8 cellular contexts compared by ENCODE assay signal in the genomic region with DNA sequence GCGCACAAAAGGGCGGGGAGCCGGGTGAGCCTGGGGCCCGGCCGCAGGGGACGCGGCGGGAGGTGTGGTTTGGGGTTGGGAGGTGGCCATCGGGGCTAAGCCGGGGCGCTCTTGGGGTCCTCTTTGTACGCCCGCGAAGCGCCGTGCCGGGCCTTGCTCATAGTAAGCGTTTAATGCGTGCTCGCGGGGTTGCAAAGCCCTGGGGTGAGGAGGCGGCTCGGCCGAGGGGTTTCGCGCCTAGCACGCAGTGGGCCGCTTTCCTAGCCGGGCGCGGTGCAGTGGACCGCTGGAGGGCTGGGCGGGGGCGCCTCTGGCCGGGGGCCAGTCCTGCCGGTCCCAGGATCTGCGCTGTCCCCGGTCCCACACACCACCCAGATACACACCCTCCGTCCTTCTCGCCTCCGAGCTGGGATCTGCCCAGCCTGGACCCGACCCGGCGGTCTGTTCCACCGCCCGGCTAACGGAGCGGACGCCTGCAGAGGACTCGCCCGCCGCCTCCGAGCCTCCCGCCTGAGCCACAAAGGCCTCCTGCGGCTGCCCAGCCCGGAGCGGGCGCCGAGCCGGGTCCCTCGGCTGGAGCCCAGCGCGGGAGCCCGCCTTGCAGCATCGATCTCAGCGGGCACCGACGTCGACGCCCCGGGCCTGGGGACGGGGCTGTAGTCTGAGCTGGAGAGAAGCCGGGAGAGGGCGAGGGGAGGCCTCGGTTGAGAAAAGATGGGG. TPM values are rescaled to one million over a fixed set of nuclear protein-coding genes. Genes with fewer than 3 reads are reported as not detected.
A peak's percentile ranks its signal among the peaks of the same experiment; 100 is the strongest.
DNase-seq lines count a peak whose midpoint lies in the region; ATAC-seq and TF ChIP-seq lines count a peak whose summit lies in the region.

No MANE protein-coding gene starts in this region.

- no peak for TF ChIP-seq POLR2A in spleen (IDR thresholded peaks at IDR 0.05)

- H2AFZ ChIP-seq in Karpas-422 (ENCODE audit: low read length) = no peak overlapping the region

- no CpG with 5 or more reads among the region's 75 CpGs for WGBS in iPS DF 6.9 (ENCODE audit: insufficient coverage, insufficient read length)
- WGBS in spleen, 5 donors = 0 to 5% (median 1%) methylated on average over 41 to 75 of the region's 75 CpGs

- H3K9ac ChIP-seq in BLaER1 (peak overlapping the region; percentile 45; the same call in 1 of the 2 replicates), Karpas-422 (ENCODE audit: low read length) (no peak overlapping the region)

- H3K4me3 ChIP-seq in BLaER1 = peak overlapping the region; percentile 73
- peak overlapping the region; percentile 71 for H3K4me3 ChIP-seq in iPS DF 6.9 (ENCODE audit: low read length)
- H3K4me3 ChIP-seq in spleen = peak overlapping the region; percentile 12 to 70 (median 39)
- H3K4me3 ChIP-seq in Karpas-422 (ENCODE audit: low read length) = no peak overlapping the region

- H3K9me3 ChIP-seq in BLaER1 = no peaks in the 10 kb centered on the region
- H3K9me3 ChIP-seq in iPS DF 6.9 (ENCODE audit: control insufficient read depth, insufficient read depth, low read length) = no peaks in the 10 kb centered on the region
- H3K9me3 ChIP-seq in spleen = no peaks in the 10 kb centered on the region
- no peaks in the 10 kb centered on the region for H3K9me3 ChIP-seq in Karpas-422 (ENCODE audit: low read length)

- TF ChIP-seq CTCF in spleen (IDR thresholded peaks at IDR 0.05 in 8 of 11, conservative IDR thresholded peaks at IDR 0.05 in 3 of 11) = no peak

- ATAC-seq in GM18498 (IDR thresholded peaks at IDR 0.05; ENCODE audit: unreplicated experiment) (no peak), HG03520 (IDR thresholded peaks at IDR 0.05; ENCODE audit: unreplicated experiment) (no peak)

- POLR2A ChIA-PET in HEK293T (lab: Yijun Ruan, JAX) = interaction anchor here (1.4 kb wide), 1 partner anchor 114 kb away, joined by 3 read pairs; no protein-coding TSS in a partner anchor

- no peaks in the 10 kb centered on the region for H3K79me2 ChIP-seq in Karpas-422 (ENCODE audit: low read length)

- intact Hi-C loops in spleen (cut with DNase I; ENCODE audit: low total_unique reads) = no loop called here

- H3K4me1 ChIP-seq in BLaER1 = peaks cover 38% of the 10 kb centered on the region
- H3K4me1 ChIP-seq in iPS DF 6.9 (ENCODE audit: control insufficient read depth, insufficient read depth, low read length) = no peaks in the 10 kb centered on the region; the same call in 1 of the 2 replicates
- peaks cover 35 to 47% (median 39%) of the 10 kb centered on the region in 6 donors for H3K4me1 ChIP-seq in spleen
- peaks cover 9% of the 10 kb centered on the region; the same call in 1 of the 2 replicates for H3K4me1 ChIP-seq in Karpas-422 (ENCODE audit: low read length)

- H3K9me2 ChIP-seq in Karpas-422 (replicated peaks; ENCODE audit: insufficient read depth, low read length) = no peaks in the 10 kb centered on the region

- H3K36me3 ChIP-seq in BLaER1 = no peaks in the 10 kb centered on the region
- no peaks in the 10 kb centered on the region for H3K36me3 ChIP-seq in iPS DF 6.9 (ENCODE audit: control insufficient read depth, insufficient read depth, low read length)
- H3K36me3 ChIP-seq in spleen = no peaks in the 10 kb centered on the region
- no peaks in the 10 kb centered on the region for H3K36me3 ChIP-seq in Karpas-422 (ENCODE audit: insufficient read depth, low read length)

- DNase-seq in HEK293T (ENCODE audit: extremely low spot score) = peak; percentile 55
- DNase-seq in activated CD8-positive, alpha-beta memory T cell treated with anti-CD3 and anti-CD28 coated beads, Interleukin-2, amount 50 U/mL, for 48 hours = peak; percentile 68
- DNase-seq in iPS DF 6.9 (ENCODE audit: low read depth, low spot score) = no peak
- no peak for DNase-seq in spleen
- no peak for DNase-seq in Karpas-422

- H3K27ac ChIP-seq in BLaER1 (no peak overlapping the region), iPS DF 6.9 (ENCODE audit: low read length) (no peak overlapping the region), spleen (no peak overlapping the region), Karpas-422 (ENCODE audit: low read length) (no peak overlapping the region)

- peaks cover 73% of the 10 kb centered on the region for H4K20me1 ChIP-seq in BLaER1
- no peaks in the 10 kb centered on the region for H4K20me1 ChIP-seq in Karpas-422 (ENCODE audit: insufficient read depth, low read depth, low read length)

- H3K27me3 ChIP-seq in BLaER1 (peaks cover 87% of the 10 kb centered on the region), iPS DF 6.9 (ENCODE audit: control insufficient read depth, insufficient read depth, low read length) (peaks cover 41% of the 10 kb centered on the region), spleen (replicated peaks in 1 of 7) (peaks cover 17 to 92% (median 65%) of the 10 kb centered on the region in 7 donors), Karpas-422 (ENCODE audit: low read length) (no peaks in the 10 kb centered on the region)

- CTCF ChIA-PET in HEK293T (lab: Yijun Ruan, JAX) = interaction anchor here (4.0 kb wide), 1 partner anchor 74 kb away, joined by 17 read pairs; no protein-coding TSS in a partner anchor

- H3K4me2 ChIP-seq in BLaER1 = peak overlapping the region; percentile 100
- H3K4me2 ChIP-seq in Karpas-422 (ENCODE audit: low read depth, low read length, poor library complexity, severe bottlenecking) = no peak overlapping the region

TF ChIP-seq in HEK293T, 16 proteins besides CTCF, POLR2A, EP300 and RAD21:
- no peak for TF ChIP-seq NFRKB (IDR thresholded peaks at IDR 0.05)
- TF ChIP-seq SUZ12 (IDR thresholded peaks at IDR 0.05) = no peak
- TF ChIP-seq L3MBTL2 (conservative IDR thresholded peaks at IDR 0.05) = no peak; the same call in none of the 2 replicates
- no peak for TF ChIP-seq ZNF384 (IDR thresholded peaks at IDR 0.05)
- TF ChIP-seq ARNT (IDR thresholded peaks at IDR 0.05) = no peak
- no peak for TF ChIP-seq SP1 (IDR thresholded peaks at IDR 0.05)
- TF ChIP-seq TARDBP (IDR thresholded peaks at IDR 0.05) = no peak
- no peak for TF ChIP-seq FOXK2 (IDR thresholded peaks at IDR 0.05)
- TF ChIP-seq LEF1 (IDR thresholded peaks at IDR 0.05; ENCODE audit: borderline replicate concordance) = no peak
- TF ChIP-seq, protein P1, sequence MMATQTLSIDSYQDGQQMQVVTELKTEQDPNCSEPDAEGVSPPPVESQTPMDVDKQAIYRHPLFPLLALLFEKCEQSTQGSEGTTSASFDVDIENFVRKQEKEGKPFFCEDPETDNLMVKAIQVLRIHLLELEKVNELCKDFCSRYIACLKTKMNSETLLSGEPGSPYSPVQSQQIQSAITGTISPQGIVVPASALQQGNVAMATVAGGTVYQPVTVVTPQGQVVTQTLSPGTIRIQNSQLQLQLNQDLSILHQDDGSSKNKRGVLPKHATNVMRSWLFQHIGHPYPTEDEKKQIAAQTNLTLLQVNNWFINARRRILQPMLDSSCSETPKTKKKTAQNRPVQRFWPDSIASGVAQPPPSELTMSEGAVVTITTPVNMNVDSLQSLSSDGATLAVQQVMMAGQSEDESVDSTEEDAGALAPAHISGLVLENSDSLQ (IDR thresholded peaks at IDR 0.05) = no peak
- TF ChIP-seq HDGF (IDR thresholded peaks at IDR 0.05; ENCODE audit: borderline replicate concordance) = no peak
- no peak for TF ChIP-seq FOXA1 (IDR thresholded peaks at IDR 0.05)
- no peak for TF ChIP-seq ELF4 (IDR thresholded peaks at IDR 0.05)
- TF ChIP-seq CTBP1 (IDR thresholded peaks at IDR 0.05; ENCODE audit: borderline replicate concordance) = no peak
- no peak for TF ChIP-seq BHLHE40 (IDR thresholded peaks at IDR 0.05; ENCODE audit: borderline replicate concordance)

RNA-seq across cellular contexts. Expression of gene DPYSL5, which starts 0.6 kb away (rescaled TPM):
- total RNA-seq in spleen = under 1 TPM in 1 of 7 donors, not detected in 6; 0.07 TPM
- under 1 TPM in 2 of 3 donors, not detected in 1; 0.02 TPM for polyA plus RNA-seq in spleen
- not detected in 2 replicates for total RNA-seq in Karpas-422 (2014; rRNA removed; shearing (Covaris generic); ENCODE audit: low replicate concordance)

Comparison
In these comparisons a context has a peak if more than half of its experiments do, and no peak if none do; other contexts are left out.
1. DNase-seq: peak in HEK293T (single experiment) and activated CD8-positive, alpha-beta memory T cell treated with anti-CD3 and anti-CD28 coated beads, Interleukin-2, amount 50 U/mL, for 48 hours (single experiment); none in iPS DF 6.9 (single experiment), spleen (single experiment) and Karpas-422 (single experiment).